In genomic region chr17:76102944-76103273, GRCh38 we compare ENCODE assay signal across 8 cellular contexts. TPM values are rescaled to one million over a fixed set of nuclear protein-coding genes. Genes with fewer than 3 reads are reported as not detected.
DNase-seq lines count a peak whose midpoint lies in the region; ATAC-seq, FAIRE-seq and TF ChIP-seq lines count a peak whose summit lies in the region.

No MANE protein-coding gene starts in this region.

- peak; percentile 7 for ATAC-seq in GM19328 (IDR thresholded peaks at IDR 0.05; ENCODE audit: unreplicated experiment)
- ATAC-seq in gastrocnemius medialis, result peak in 1 of 2 donors; percentile 17
- no peak for ATAC-seq in HG03175 (IDR thresholded peaks at IDR 0.05; ENCODE audit: unreplicated experiment)

- in situ Hi-C loops in gastrocnemius medialis (cut with MboI; ENCODE audit: low sequenced_read_pairs in 4 of 4), result no loop called here

- peaks cover 18% of the 10 kb centered on the region for H3K4me1 ChIP-seq in SJSA1 (replicated peaks)
- peaks cover 13 to 18% of the 10 kb centered on the region in 2 donors for H3K4me1 ChIP-seq in gastrocnemius medialis

- no peak for TF ChIP-seq POLR2A in gastrocnemius medialis (IDR thresholded peaks at IDR 0.05)
- TF ChIP-seq POLR2A in erythroblast (IDR thresholded peaks at IDR 0.05; ENCODE audit: low read length), result no peak

- peaks cover 46% of the 10 kb centered on the region for H3K36me3 ChIP-seq in SJSA1
- H3K36me3 ChIP-seq in gastrocnemius medialis, result peaks cover 0 to 29% of the 10 kb centered on the region in 2 donors

- intact Hi-C loops in gastrocnemius medialis (cut with DNase I; ENCODE audit: low total_unique reads), result loop anchor here (5.0 kb wide), 1 partner anchor 126 kb away; the partner anchor contains the start of genes ACOX1 and TEN1

- TF ChIP-seq CTCF in fibroblast of pulmonary artery (IDR thresholded peaks at IDR 0.05; ENCODE audit: low read length, missing control alignments), result no peak
- TF ChIP-seq CTCF in gastrocnemius medialis (IDR thresholded peaks at IDR 0.05 in 4 of 5, conservative IDR thresholded peaks at IDR 0.05 in 1 of 5), result no peak

- H3K4me3 ChIP-seq in SJSA1 (peak overlapping the region; percentile 60), fibroblast of pulmonary artery (replicated peaks; ENCODE audit: low read depth, low read length) (peak overlapping the region; percentile 86), gastrocnemius medialis (peak overlapping the region; percentile 84 to 94 (median 89))

- DNase-seq in SJSA1 (ENCODE audit: low read depth in 1 of 2, low spot score in 2 of 2), result no peak
- no peak for DNase-seq in fibroblast of pulmonary artery (ENCODE audit: low read depth)
- no peak for DNase-seq in gastrocnemius medialis
- DNase-seq in GM19239 (ENCODE audit: insufficient read length, low spot score), result no peak
- no peak for DNase-seq in medulla oblongata (ENCODE audit: extremely low spot score)
- DNase-seq in erythroblast (lab: John Stamatoyannopoulos, UW), result no peak

- peak overlapping the region; percentile 52; the same call in 1 of the 2 replicates for H3K27ac ChIP-seq in SJSA1
- peak overlapping the region; percentile 79 to 93 (median 84) for H3K27ac ChIP-seq in gastrocnemius medialis

- no peak for FAIRE-seq in GM19239 (lab: Jason Lieb, UNC)

- no peaks in the 10 kb centered on the region for H3K9me3 ChIP-seq in SJSA1 (replicated peaks)
- no peaks in the 10 kb centered on the region for H3K9me3 ChIP-seq in gastrocnemius medialis

- H3K27me3 ChIP-seq in SJSA1 (replicated peaks) (no peaks in the 10 kb centered on the region), gastrocnemius medialis (no peaks in the 10 kb centered on the region)

RNA-seq across cellular contexts. Expression of gene EXOC7, which starts 0.7 kb away (rescaled TPM):
- total RNA-seq in SJSA1 (2014; rRNA removed; shearing (Covaris generic)), result 98.2 and 133 TPM in 2 replicates
- 10 to 100 TPM; 49.5 to 70.7 (median 53.9) TPM for total RNA-seq in gastrocnemius medialis

RNA-seq across cellular contexts. Expression of gene ZACN, which starts 23.9 kb away (rescaled TPM):
- not detected in 2 replicates for total RNA-seq in SJSA1 (2014; rRNA removed; shearing (Covaris generic))
- total RNA-seq in gastrocnemius medialis, result not detected

RNA-seq across cellular contexts. Expression of gene GALR2, which starts 28.3 kb away (rescaled TPM):
- 0.18 TPM in 1 of 2 replicates, not detected in the other for total RNA-seq in SJSA1 (2014; rRNA removed; shearing (Covaris generic))
- under 1 TPM in 1 of 4 donors, not detected in 3; 0.18 TPM for total RNA-seq in gastrocnemius medialis

RNA-seq across cellular contexts. Expression of gene SRP68, which starts 30.6 kb away (rescaled TPM):
- 38.4 and 48.1 TPM in 2 replicates for total RNA-seq in SJSA1 (2014; rRNA removed; shearing (Covaris generic))
- total RNA-seq in gastrocnemius medialis, result 10 to 100 TPM; 33.0 to 76.7 (median 66.7) TPM

RNA-seq across cellular contexts. Expression of gene FOXJ1, which starts 38.1 kb away (rescaled TPM):
- total RNA-seq in SJSA1 (2014; rRNA removed; shearing (Covaris generic)), result not detected in 2 replicates
- under 1 TPM in 2 of 4 donors, not detected in 2; 0.16 to 0.62 TPM for total RNA-seq in gastrocnemius medialis
